8 cellular contexts compared by ENCODE assay signal in the genomic region with DNA sequence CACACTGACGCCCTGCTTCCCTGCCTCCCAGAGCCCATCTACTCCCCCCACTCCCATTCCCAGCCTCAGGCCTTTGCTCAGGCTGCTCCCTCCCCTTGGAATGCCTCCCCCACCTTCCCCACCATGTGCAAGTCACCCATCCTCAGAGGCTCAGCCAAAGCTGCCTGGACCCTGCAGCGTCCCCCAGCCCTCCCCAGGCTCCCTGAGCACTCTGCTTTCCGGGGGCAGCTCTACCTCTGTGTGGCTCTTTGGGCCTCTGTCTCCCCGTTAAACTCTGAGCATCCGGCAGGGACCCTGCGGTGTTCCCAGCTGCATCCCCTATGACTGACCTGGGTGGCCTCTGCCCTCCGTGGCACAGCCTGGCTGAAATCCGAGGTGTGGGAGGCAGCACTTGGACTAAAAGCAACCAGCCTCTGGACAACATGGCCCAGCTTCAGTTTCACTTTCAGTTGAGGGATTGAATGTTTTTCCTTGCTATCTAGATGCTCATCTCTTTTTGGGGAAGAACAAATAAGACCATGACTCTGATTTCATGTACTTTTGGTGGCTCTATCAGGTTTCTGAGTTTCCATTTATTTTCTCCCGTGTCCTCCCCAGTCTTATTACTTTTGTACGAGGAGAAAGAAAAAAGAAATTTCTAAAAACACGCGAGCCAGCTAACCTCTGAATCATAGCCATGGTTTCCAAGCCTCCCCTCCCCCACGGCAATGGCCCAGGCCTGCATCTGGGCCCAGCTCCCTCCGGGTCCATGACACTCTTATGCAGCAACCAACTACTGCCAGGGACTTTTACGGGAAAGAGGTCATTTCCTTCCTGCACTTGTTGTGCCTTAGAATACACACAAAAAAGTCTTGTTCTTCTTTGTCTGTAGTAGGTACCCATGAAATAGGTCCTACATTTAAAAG. TPM values are rescaled to one million over a fixed set of nuclear protein-coding genes. Genes with fewer than 3 reads are reported as not detected.
DNase-seq lines count a peak whose midpoint lies in the region; ATAC-seq and TF ChIP-seq lines count a peak whose summit lies in the region.

No MANE protein-coding gene starts in this region.

- no peaks in the 10 kb centered on the region for H3K9me3 ChIP-seq in osteoblast (ENCODE audit: low read depth, low read length)

- peaks cover 0 to 4% of the 10 kb centered on the region in 2 donors for H3K9me3 Mint-ChIP-seq in activated naive CD4-positive, alpha-beta T cell treated with anti-CD3 and anti-CD28 coated beads, Interleukin-2, amount 50 U/mL, for 72 hours

- DNase-seq in SK-MEL-5 (ENCODE audit: low read depth, low spot score), result peak; percentile 50
- peak; percentile 71 to 75 for DNase-seq in activated naive CD4-positive, alpha-beta T cell treated with anti-CD3 and anti-CD28 coated beads, Interleukin-2, amount 50 U/mL, for 72 hours (ENCODE audit: low spot score in 2 of 2)
- DNase-seq in glomerular visceral epithelial cell (ENCODE audit: extremely low spot score), result peak; percentile 63
- DNase-seq in osteoblast (ENCODE audit: insufficient read length, low spot score, missing footprints), result peak; percentile 83
- no peak for DNase-seq in NCI-H1436 treated with DMSO at 0.1 percent for 48 hours (lab: John Stamatoyannopoulos, UW)

- H2AFZ ChIP-seq in osteoblast (ENCODE audit: low read length), result peak overlapping the region; percentile 93

- H3K4me3 ChIP-seq in GM12875 (ENCODE audit: low read depth, low read length), result peak overlapping the region; percentile 36
- H3K4me3 ChIP-seq in osteoblast (ENCODE audit: insufficient read depth, low read length), result peak overlapping the region; percentile 77

- no peak for TF ChIP-seq CTCF in GM12875 (IDR thresholded peaks at IDR 0.05; ENCODE audit: borderline replicate concordance, insufficient read depth, low read depth, low read length)
- no peak for TF ChIP-seq CTCF in osteoblast (IDR thresholded peaks at IDR 0.05; ENCODE audit: extremely low read depth, low read depth, low read length)

- H3K36me3 ChIP-seq in osteoblast (ENCODE audit: insufficient read depth, low read length), result no peaks in the 10 kb centered on the region

- in situ Hi-C loops in SK-MEL-5 (cut with HindIII; ENCODE audit: low pct_unique_long_range_greater_than_20kb, low sequenced_read_pairs), result no loop called here

- H3K27ac Mint-ChIP-seq in activated naive CD4-positive, alpha-beta T cell treated with anti-CD3 and anti-CD28 coated beads, Interleukin-2, amount 50 U/mL, for 72 hours, result peak overlapping the region; percentile 97 to 98

- peak overlapping the region; percentile 92 for H3K4me2 ChIP-seq in osteoblast (ENCODE audit: insufficient read depth, low read length)

- ATAC-seq in activated naive CD4-positive, alpha-beta T cell treated with anti-CD3 and anti-CD28 coated beads, Interleukin-2, amount 50 U/mL, for 72 hours, result peak; percentile 64 to 79
- ATAC-seq in HG03139 (IDR thresholded peaks at IDR 0.05; ENCODE audit: unreplicated experiment), result no peak

- H3K79me2 ChIP-seq in osteoblast (ENCODE audit: insufficient read depth, low read length), result no peaks in the 10 kb centered on the region

- peaks cover 36% of the 10 kb centered on the region for H3K4me1 ChIP-seq in osteoblast (ENCODE audit: insufficient read depth, low read length)

- H4K20me1 ChIP-seq in osteoblast (ENCODE audit: insufficient read depth, low read length), result no peaks in the 10 kb centered on the region

- H3K36me3 Mint-ChIP-seq in activated naive CD4-positive, alpha-beta T cell treated with anti-CD3 and anti-CD28 coated beads, Interleukin-2, amount 50 U/mL, for 72 hours, result peaks cover 47 to 57% of the 10 kb centered on the region in 2 donors

- no peaks in the 10 kb centered on the region for H3K27me3 ChIP-seq in osteoblast (ENCODE audit: insufficient read depth, low read length)

- H3K27ac ChIP-seq in osteoblast (ENCODE audit: low read depth, low read length) (peak overlapping the region; percentile 92), temporal lobe (ENCODE audit: low read depth, low read length) (peak overlapping the region; percentile 89)

RNA-seq across cellular contexts. Expression of a gene that starts 3.8 kb away (rescaled TPM):
- total RNA-seq in SK-MEL-5 (2014; rRNA removed; shearing (Covaris generic)), result 0.18 TPM in 1 of 2 replicates, not detected in the other
- 0.19 and 0.23 TPM in 2 replicates for polyA plus RNA-seq in SK-MEL-5 (2015; cell fraction: cytosol; rRNA removed)
- polyA plus RNA-seq in SK-MEL-5 (2015; cell fraction: nucleus; rRNA removed), result not detected in 2 replicates
- total RNA-seq in activated naive CD4-positive, alpha-beta T cell treated with anti-CD3 and anti-CD28 coated beads, Interleukin-2, amount 50 U/mL, for 72 hours, result 10 to 100 TPM; 46.4 to 70.0 TPM
- total RNA-seq in osteoblast (12.1 and 13.8 TPM in 2 replicates), temporal lobe (1.2 TPM)

RNA-seq across cellular contexts. Expression of a gene that starts 44.8 kb away (rescaled TPM):
- not detected in 2 replicates for total RNA-seq in SK-MEL-5 (2014; rRNA removed; shearing (Covaris generic))
- not detected in 2 replicates for polyA plus RNA-seq in SK-MEL-5 (2015; cell fraction: cytosol; rRNA removed)
- not detected in 2 replicates for polyA plus RNA-seq in SK-MEL-5 (2015; cell fraction: nucleus; rRNA removed)
- under 1 TPM; 0.14 to 0.18 TPM for total RNA-seq in activated naive CD4-positive, alpha-beta T cell treated with anti-CD3 and anti-CD28 coated beads, Interleukin-2, amount 50 U/mL, for 72 hours
- total RNA-seq in osteoblast (2.9 and 4.4 TPM in 2 replicates), temporal lobe (9.3 TPM)
